ENCODE assay signal across 8 cellular contexts in genomic region chr11:77819921-77820564, GRCh38. TPM values are rescaled to one million over a fixed set of nuclear protein-coding genes. Genes with fewer than 3 reads are reported as not detected.
DNase-seq lines count a peak whose midpoint lies in the region; ATAC-seq and TF ChIP-seq lines count a peak whose summit lies in the region.

No MANE protein-coding gene starts in this region.

- H3K27ac ChIP-seq in fibroblast of lung (ENCODE audit: insufficient read depth, low read length) (peak overlapping the region; percentile 75), temporal lobe (ENCODE audit: low read depth, low read length) (peak overlapping the region; percentile 87)

- peak overlapping the region; percentile 78 to 96 (median 93) for H3K27ac Mint-ChIP-seq in nephron

- H3K4me2 ChIP-seq in fibroblast of lung (ENCODE audit: extremely low read depth, insufficient read depth, low read length): peak overlapping the region; percentile 76

- TF ChIP-seq CTCF in fibroblast of lung (conservative IDR thresholded peaks at IDR 0.05 in 1 of 2, IDR thresholded peaks at IDR 0.05 in 1 of 2; ENCODE audit: low read depth in 1 of 2, low read length in 2 of 2) (no peak), nephron (IDR thresholded peaks at IDR 0.05; ENCODE audit: unreplicated experiment in 3 of 3) (no peak)

- peaks cover 56% of the 10 kb centered on the region for H3K79me2 ChIP-seq in fibroblast of lung (ENCODE audit: control insufficient read depth, insufficient read depth, low read length)

- H3K36me3 Mint-ChIP-seq in nephron (ENCODE audit: low read depth): peaks cover 14% of the 10 kb centered on the region

- H3K9ac ChIP-seq in fibroblast of lung (ENCODE audit: insufficient read depth, low read length): peak overlapping the region; percentile 83

- H3K9me3 ChIP-seq in fibroblast of lung (ENCODE audit: control insufficient read depth, insufficient read depth, low read depth, low read length): no peaks in the 10 kb centered on the region

- DNase-seq in NCI-H82 (lab: John Stamatoyannopoulos, UW) (peak; percentile 64), NCI-H82 treated with DMSO at 0.1 percent for 48 hours (lab: John Stamatoyannopoulos, UW; ENCODE audit: unreplicated experiment) (no peak), NCI-H2227 treated with DMSO at 0.1 percent for 48 hours (lab: John Stamatoyannopoulos, UW) (peak; percentile 54), activated T-cell treated with anti-CD3 and anti-CD28 coated beads for 24 hours (ENCODE audit: low read depth) (peak; percentile 16), fibroblast of lung (ENCODE audit: low read depth in 2 of 2) (peak; percentile 26 to 51)

- peaks cover 5% of the 10 kb centered on the region for H3K9me3 Mint-ChIP-seq in nephron

- no peaks in the 10 kb centered on the region for H3K36me3 ChIP-seq in fibroblast of lung (ENCODE audit: control insufficient read depth, insufficient read depth, low read length)

- H3K27me3 Mint-ChIP-seq in nephron (ENCODE audit: low read depth): no peaks in the 10 kb centered on the region

- peaks cover 5% of the 10 kb centered on the region for H4K20me1 ChIP-seq in fibroblast of lung (ENCODE audit: control insufficient read depth, extremely low read depth, insufficient read depth, low read length)

- peaks cover 21% of the 10 kb centered on the region for H3K4me1 Mint-ChIP-seq in nephron

- no peaks in the 10 kb centered on the region for H3K4me1 ChIP-seq in fibroblast of lung (ENCODE audit: control insufficient read depth, extremely low read depth, insufficient read depth, low read length)

- peak overlapping the region; percentile 61 to 98 (median 85) for H3K4me3 ChIP-seq in fibroblast of lung (replicated peaks in 1 of 4; ENCODE audit: control extremely low read depth in 1 of 4, insufficient read depth in 1 of 4, low read depth in 3 of 4, low read length in 4 of 4)

- H2AFZ ChIP-seq in fibroblast of lung (ENCODE audit: low read length): peak overlapping the region; percentile 72

- H3K27me3 ChIP-seq in fibroblast of lung (ENCODE audit: control insufficient read depth, insufficient read depth, low read length): no peaks in the 10 kb centered on the region

- peak overlapping the region; percentile 97 to 99 (median 99) for H3K4me3 Mint-ChIP-seq in nephron

- ATAC-seq in HG02884 (IDR thresholded peaks at IDR 0.05; ENCODE audit: unreplicated experiment): peak; percentile 11

RNA-seq across cellular contexts. Expression of gene RSF1, which starts 0.5 kb away (rescaled TPM):
- total RNA-seq in fibroblast of lung (29.3 and 38.1 TPM in 2 replicates), temporal lobe (78.7 TPM)
- polyA plus RNA-seq in fibroblast of lung: 27.5 and 28.1 TPM in 2 replicates
- 34.1 and 41.9 TPM in 2 replicates for polyA plus RNA-seq in fibroblast of lung (2012)
- 9.3 and 10.2 TPM in 2 replicates for polyA minus RNA-seq in fibroblast of lung (ENCODE audit: low replicate concordance)

RNA-seq across cellular contexts. Expression of gene AAMDC, which starts 0.9 kb away (rescaled TPM):
- 32.4 and 39.6 TPM in 2 replicates for total RNA-seq in fibroblast of lung
- polyA plus RNA-seq in fibroblast of lung: 76.1 and 98.4 TPM in 2 replicates
- polyA plus RNA-seq in fibroblast of lung (2012): 117 and 132 TPM in 2 replicates
- 35.0 TPM in 1 of 2 replicates, not detected in the other for polyA minus RNA-seq in fibroblast of lung (ENCODE audit: low replicate concordance)
- total RNA-seq in temporal lobe: 2.2 TPM

Comparison
In these comparisons a context has a peak if more than half of its experiments do, and no peak if none do; other contexts are left out.
1. RNA of gene AAMDC, which starts 0.9 kb away (total RNA-seq): 32.4 to 39.6 TPM in fibroblast of lung; 2.2 TPM in temporal lobe (single experiment); every median in the first group is over 10 times any median in the second.